9 cellular contexts compared by ENCODE assay signal in the genomic region with DNA sequence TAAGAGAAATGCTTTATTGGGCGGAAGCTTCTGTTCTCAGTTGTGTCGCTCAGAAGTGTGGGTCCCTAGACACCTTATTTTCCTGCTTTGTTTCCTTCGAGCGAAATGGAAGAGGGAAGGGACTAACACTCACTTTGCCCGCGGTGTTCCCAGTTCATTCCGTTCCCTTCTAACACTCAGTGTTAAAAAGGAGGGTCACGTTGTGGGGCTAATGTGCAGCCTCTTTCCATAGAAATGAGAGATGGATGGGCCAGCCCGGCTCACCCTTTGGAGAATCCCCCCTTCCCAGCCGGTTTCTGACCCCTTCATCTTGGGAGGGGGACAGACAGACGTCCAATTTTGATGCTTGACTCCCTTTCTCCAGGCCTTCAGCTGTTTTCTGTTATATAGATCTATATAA. TPM values are rescaled to one million over a fixed set of nuclear protein-coding genes. Genes with fewer than 3 reads are reported as not detected.
A peak's percentile ranks its signal among the peaks of the same experiment; 100 is the strongest.
DNase-seq lines count a peak whose midpoint lies in the region; ATAC-seq and TF ChIP-seq lines count a peak whose summit lies in the region.
"Had no signal": no experiment of that assay in that cellular context is flagged by ENCODE, and none has a peak within 500 bp of the region (broad histone marks: within the 10 kb centered on the region; RNA-seq: fewer than 3 reads in every experiment).

No MANE protein-coding gene starts in this region.

- CTCF ChIA-PET in AG04450 (lab: Charles Lee) (interaction anchor here (2.2 kb wide), 1 partner anchor 182 kb away, joined by 5 read pairs; no protein-coding TSS in a partner anchor), HEK293 (lab: Yijun Ruan, JAX) (no interaction called here), mammary epithelial cell (lab: Charles Lee; ENCODE audit: low non-redundant PET) (no interaction called here)

- H3K27me3 ChIP-seq in AG04450 (ENCODE audit: control insufficient read depth, insufficient read depth, low read length) (no peaks in the 10 kb centered on the region), mammary epithelial cell (ENCODE audit: insufficient read depth, low read length) (no peaks in the 10 kb centered on the region), muscle layer of duodenum (ENCODE audit: low read depth, low read length) (no peaks in the 10 kb centered on the region), WERI-Rb-1 (ENCODE audit: insufficient read depth, low read depth, severe bottlenecking) (no peaks in the 10 kb centered on the region)

- POLR2A ChIA-PET in AG04450 (lab: Yijun Ruan, JAX) (interaction anchor here (0.5 kb wide), 1 partner anchor 31 kb away, joined by 3 read pairs; no protein-coding TSS in a partner anchor), HEK293 (lab: Yijun Ruan, JAX) (interaction anchor here (0.7 kb wide), 1 partner anchor 19 kb away, joined by 3 read pairs; no protein-coding TSS in a partner anchor)

- dilution Hi-C loops in mammary epithelial cell (cut with HindIII; ENCODE audit: low sequenced_read_pairs): loop anchor here (5.0 kb wide), 1 partner anchor 65 kb away; no protein-coding TSS in a partner anchor

- no peak overlapping the region for H3K27ac ChIP-seq in AG04450 (ENCODE audit: low read depth, low read length)
- H3K27ac ChIP-seq in HEK293 (ENCODE audit: extremely low read depth, low read depth, low read length): no peak overlapping the region
- H3K27ac ChIP-seq in mammary epithelial cell (ENCODE audit: insufficient read depth, low read depth, low read length): no peak overlapping the region
- H3K27ac ChIP-seq in muscle layer of duodenum (ENCODE audit: low read length): peak overlapping the region; percentile 26
- H3K27ac ChIP-seq in WERI-Rb-1: no peak overlapping the region

- ATAC-seq in mucosa of descending colon: no peak

- H3K4me2 ChIP-seq in mammary epithelial cell (ENCODE audit: insufficient read depth, low read depth, low read length): peak overlapping the region; percentile 92

- H3K4me1 ChIP-seq in HEK293 (ENCODE audit: control insufficient read depth, insufficient read depth, low read length) (0 out of 2 replicates have a peak, but pooled peaks cover 4% of the 10 kb centered on the region), mammary epithelial cell (ENCODE audit: insufficient read depth, low read length) (peaks cover 9% of the 10 kb centered on the region), muscle layer of duodenum (ENCODE audit: control insufficient read depth in 1 of 2, insufficient read depth in 2 of 2, low read length in 2 of 2) (peaks cover 15 to 16% of the 10 kb centered on the region in 2 donors), mucosa of descending colon (ENCODE audit: low read depth) (peaks cover 20% of the 10 kb centered on the region)

- 99% methylated on average over 11 of the region's 11 CpGs for WGBS in mammary epithelial cell (ENCODE audit: low coverage, missing lambda C conversion rate)

- no peak overlapping the region for H2AFZ ChIP-seq in mammary epithelial cell (ENCODE audit: low read depth, low read length)

- no peak overlapping the region for H3K9ac ChIP-seq in mammary epithelial cell (ENCODE audit: insufficient read depth, low read length)

- no peak for TF ChIP-seq CTCF in AG04450 (IDR thresholded peaks at IDR 0.05; ENCODE audit: low read depth, low read length)
- TF ChIP-seq CTCF in HEK293 (tag by site-specific recombination; IDR thresholded peaks at IDR 0.05): no peak
- TF ChIP-seq CTCF in mammary epithelial cell (conservative IDR thresholded peaks at IDR 0.05 in 1 of 2, IDR thresholded peaks at IDR 0.05 in 1 of 2; ENCODE audit: extremely low read depth in 1 of 2, insufficient read depth in 1 of 2, low read depth in 1 of 2, low read length in 2 of 2): no peak
- no peak for TF ChIP-seq CTCF in WERI-Rb-1 (IDR thresholded peaks at IDR 0.05; ENCODE audit: low read depth, low read length)
- no peak for TF ChIP-seq CTCF in mucosa of descending colon (IDR thresholded peaks at IDR 0.05)

- BruUV-seq in mammary epithelial cell (replicated peaks; lab: Mats Ljungman, UMichigan): no TSS peak

- H3K79me2 ChIP-seq in mammary epithelial cell (ENCODE audit: insufficient read depth, low read length): peaks cover 46% of the 10 kb centered on the region

- H3K9me3 ChIP-seq in AG04450 (ENCODE audit: control insufficient read depth, insufficient read depth, low read length) (peaks cover 3% of the 10 kb centered on the region; the same call in 1 of the 2 replicates), HEK293 (ENCODE audit: control insufficient read depth, insufficient read depth, low read depth, low read length) (no peaks in the 10 kb centered on the region), mammary epithelial cell (replicated peaks; ENCODE audit: insufficient read depth, low read length) (no peaks in the 10 kb centered on the region), muscle layer of duodenum (ENCODE audit: control insufficient read depth in 1 of 2, low read length in 2 of 2) (no peaks in the 10 kb centered on the region), WERI-Rb-1 (ENCODE audit: severe bottlenecking) (no peaks in the 10 kb centered on the region), mucosa of descending colon (no peaks in the 10 kb centered on the region)

- H3K4me3 ChIP-seq in AG04450 (ENCODE audit: low read depth, low read length) (peak overlapping the region; percentile 73), HEK293 (ENCODE audit: low read depth, low read length) (no peak overlapping the region), mammary epithelial cell (replicated peaks in 1 of 3; ENCODE audit: insufficient read depth in 1 of 3, low read depth in 2 of 3, low read length in 3 of 3) (no peak overlapping the region), muscle layer of duodenum (ENCODE audit: low read depth in 1 of 2, low read length in 2 of 2) (peak overlapping the region; percentile 83 to 85), WERI-Rb-1 (ENCODE audit: low read depth, low read length) (no peak overlapping the region), mucosa of descending colon (no peak overlapping the region)

- H3K36me3 ChIP-seq in HEK293 (ENCODE audit: control insufficient read depth in 2 of 2, insufficient read depth in 1 of 2, low read length in 2 of 2) (no peaks in the 10 kb centered on the region), mammary epithelial cell (ENCODE audit: insufficient read depth, low read length) (no peaks in the 10 kb centered on the region), muscle layer of duodenum (ENCODE audit: control insufficient read depth in 1 of 2, insufficient read depth in 2 of 2, low read length in 2 of 2) (peaks cover 0 to 5% of the 10 kb centered on the region in 2 donors), WERI-Rb-1 (no peaks in the 10 kb centered on the region; the same call in 1 of the 2 replicates), mucosa of descending colon (ENCODE audit: low read depth) (no peaks in the 10 kb centered on the region)

- intact Hi-C loops in mammary epithelial cell (cut with micrococcal nuclease) (no loop called here), mucosa of descending colon (cut with DNase I, micrococcal nuclease) (no loop called here)

- H4K20me1 ChIP-seq in mammary epithelial cell (ENCODE audit: insufficient read depth, low read length): no peaks in the 10 kb centered on the region

- DNase-seq in AG04450 (ENCODE audit: low read depth, low spot score) (no peak), mammary epithelial cell (no peak), WERI-Rb-1 (no peak), mucosa of descending colon (no peak), AG08396 (ENCODE audit: low spot score) (no peak)
- DNase-seq in stimulated activated CD8-positive, alpha-beta memory T cell treated with anti-CD3 and anti-CD28 coated beads, Interleukin-4, amount 100 ng/mL, for 48 hours: no peak
- DNase-seq: activated gamma-delta T cell had no signal

- in situ Hi-C loops in mammary epithelial cell (cut with MboI; ENCODE audit: low sequenced_read_pairs in 2 of 2): no loop called here

TF ChIP-seq in HEK293, 187 proteins besides CTCF, POLR2A, EP300 and RAD21:
- TF ChIP-seq KLF9 (tag by site-specific recombination; IDR thresholded peaks at IDR 0.05; ENCODE audit: low read depth): no peak
- no peak for TF ChIP-seq RBAK (tag by site-specific recombination; IDR thresholded peaks at IDR 0.05)
- peak; percentile 10; the same call in 1 of the 2 replicates for TF ChIP-seq ZNF600 (tag by site-specific recombination; IDR thresholded peaks at IDR 0.05)
- no peak for TF ChIP-seq ZNF394 (tag by site-specific recombination; IDR thresholded peaks at IDR 0.05; ENCODE audit: borderline replicate concordance)
- no peak for TF ChIP-seq GLIS2 (tag by site-specific recombination; IDR thresholded peaks at IDR 0.05)
- no peak for TF ChIP-seq ZNF350 (tag by site-specific recombination; IDR thresholded peaks at IDR 0.05)

RNA-seq across cellular contexts. Expression of a gene that starts 2.3 kb away (rescaled TPM):
- polyA plus RNA-seq in AG04450 (2011; rRNA removed): 5.8 and 9.3 TPM in 2 replicates
- polyA minus RNA-seq in AG04450 (2011; rRNA and poly(A)+ RNA removed): 15.1 and 18.3 TPM in 2 replicates
- 10 to 100 TPM; 13.2 to 36.9 TPM for total RNA-seq in mammary epithelial cell
- polyA plus RNA-seq in mammary epithelial cell: 3.5 TPM
- polyA minus RNA-seq in mammary epithelial cell: 38.6 TPM
- 10 to 100 TPM; 15.5 to 28.7 (median 19.4) TPM for total RNA-seq in mucosa of descending colon

Comparison
In these comparisons a context has a peak if more than half of its experiments do, and no peak if none do; other contexts are left out.
1. H3K4me3 ChIP-seq: peak in AG04450 (single experiment) and muscle layer of duodenum (2 of 2); none in HEK293 (single experiment), mammary epithelial cell (0 of 3), WERI-Rb-1 (single experiment) and mucosa of descending colon (single experiment).